In genomic region chr10:104274762-104275721, GRCh38 we compare ENCODE assay signal across 1 cellular context.
TF ChIP-seq lines count a peak whose summit lies in the region.

No MANE protein-coding gene starts in this region.

TF ChIP-seq in HepG2, 621 proteins besides CTCF, POLR2A, EP300 and RAD21 (continued from another document and continues in another):
- TF ChIP-seq, protein P1, sequence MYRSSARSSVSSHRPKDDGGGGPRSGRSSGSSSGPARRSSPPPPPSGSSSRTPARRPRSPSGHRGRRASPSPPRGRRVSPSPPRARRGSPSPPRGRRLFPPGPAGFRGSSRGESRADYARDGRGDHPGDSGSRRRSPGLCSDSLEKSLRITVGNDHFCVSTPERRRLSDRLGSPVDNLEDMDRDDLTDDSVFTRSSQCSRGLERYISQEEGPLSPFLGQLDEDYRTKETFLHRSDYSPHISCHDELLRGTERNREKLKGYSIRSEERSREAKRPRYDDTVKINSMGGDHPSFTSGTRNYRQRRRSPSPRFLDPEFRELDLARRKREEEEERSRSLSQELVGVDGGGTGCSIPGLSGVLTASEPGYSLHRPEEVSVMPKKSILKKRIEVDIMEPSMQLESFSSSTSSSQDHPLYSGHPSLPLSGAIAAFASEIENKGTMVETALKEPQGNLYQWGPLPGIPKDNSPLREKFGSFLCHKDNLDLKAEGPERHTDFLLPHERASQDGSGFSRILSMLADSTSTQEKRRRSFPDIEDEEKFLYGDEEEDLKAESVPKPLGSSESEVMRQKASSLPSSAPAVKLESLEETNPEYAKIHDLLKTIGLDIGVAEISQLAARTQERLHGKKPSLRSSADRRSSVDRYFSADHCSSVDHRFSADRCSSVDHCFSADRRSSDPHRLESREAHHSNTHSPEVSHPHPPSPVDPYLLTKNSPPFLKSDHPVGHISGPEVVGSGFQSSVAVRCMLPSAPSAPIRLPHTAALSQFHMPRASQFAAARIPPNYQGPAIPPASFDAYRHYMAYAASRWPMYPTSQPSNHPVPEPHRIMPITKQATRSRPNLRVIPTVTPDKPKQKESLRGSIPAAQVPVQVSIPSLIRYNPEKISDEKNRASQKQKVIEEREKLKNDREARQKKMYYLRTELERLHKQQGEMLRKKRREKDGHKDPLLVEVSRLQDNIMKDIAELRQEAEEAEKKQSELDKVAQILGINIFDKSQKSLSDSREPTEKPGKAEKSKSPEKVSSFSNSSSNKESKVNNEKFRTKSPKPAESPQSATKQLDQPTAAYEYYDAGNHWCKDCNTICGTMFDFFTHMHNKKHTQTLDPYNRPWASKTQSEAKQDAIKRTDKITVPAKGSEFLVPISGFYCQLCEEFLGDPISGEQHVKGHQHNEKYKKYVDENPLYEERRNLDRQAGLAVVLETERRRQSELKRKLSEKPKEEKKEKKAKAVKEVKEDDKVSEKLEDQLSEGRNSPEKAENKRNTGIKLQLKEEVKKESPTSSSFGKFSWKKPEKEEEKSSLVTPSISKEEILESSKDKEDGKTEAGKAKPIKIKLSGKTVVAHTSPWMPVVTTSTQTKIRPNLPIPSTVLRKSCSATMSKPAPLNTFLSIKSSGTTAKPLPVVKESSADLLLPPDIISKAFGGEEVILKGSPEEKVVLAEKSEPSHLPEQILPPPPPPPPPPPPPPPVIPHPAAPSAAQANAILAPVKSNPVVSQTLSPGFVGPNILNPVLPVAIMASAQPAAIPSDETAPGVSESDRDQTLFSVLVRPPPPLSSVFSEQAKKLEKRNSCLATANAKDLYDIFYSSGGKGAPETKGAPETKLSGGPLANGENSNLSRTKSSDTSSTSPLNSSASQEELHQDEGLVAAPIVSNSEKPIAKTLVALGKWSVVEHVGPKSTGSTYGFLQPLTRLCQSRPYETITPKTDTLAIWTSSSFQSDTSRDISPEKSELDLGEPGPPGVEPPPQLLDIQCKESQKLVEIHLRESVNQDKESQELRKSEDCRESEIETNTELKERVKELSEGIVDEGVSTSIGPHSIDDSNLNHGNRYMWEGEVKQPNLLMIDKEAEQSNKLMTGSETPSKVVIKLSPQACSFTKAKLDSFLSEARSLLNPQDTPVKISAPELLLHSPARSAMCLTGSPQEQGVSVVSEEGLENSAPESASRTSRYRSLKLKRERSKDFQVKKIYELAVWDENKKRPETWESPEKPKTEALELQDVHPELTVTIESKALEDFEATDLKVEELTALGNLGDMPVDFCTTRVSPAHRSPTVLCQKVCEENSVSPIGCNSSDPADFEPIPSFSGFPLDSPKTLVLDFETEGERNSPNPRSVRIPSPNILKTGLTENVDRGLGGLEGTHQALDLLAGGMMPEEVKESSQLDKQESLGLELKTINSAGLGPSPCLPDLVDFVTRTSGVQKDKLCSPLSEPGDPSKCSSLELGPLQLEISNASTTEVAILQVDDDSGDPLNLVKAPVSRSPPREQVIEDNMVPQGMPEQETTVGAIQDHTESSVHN (CRISPR knock-in tag; IDR thresholded peaks at IDR 0.05) = no peak
- no peak for TF ChIP-seq CCAR2 (optimal IDR thresholded peaks at IDR 0.05; ENCODE audit: low read depth, low read length)
- no peak; the same call in 1 of the 2 replicates for TF ChIP-seq HNF4A (CRISPR knock-in tag; IDR thresholded peaks at IDR 0.05)
- no peak for TF ChIP-seq TFE3 (CRISPR knock-in tag; IDR thresholded peaks at IDR 0.05)
- no peak for TF ChIP-seq NFATC3 (CRISPR knock-in tag; IDR thresholded peaks at IDR 0.05)
- TF ChIP-seq PBX3 (CRISPR knock-in tag; IDR thresholded peaks at IDR 0.05; ENCODE audit: borderline replicate concordance) = no peak
- no peak for TF ChIP-seq MAFF (IDR thresholded peaks at IDR 0.05; ENCODE audit: low read depth, low read length)
- TF ChIP-seq JUND (CRISPR knock-in tag; IDR thresholded peaks at IDR 0.05) = no peak
- no peak for TF ChIP-seq ZNF101 (CRISPR knock-in tag; IDR thresholded peaks at IDR 0.05; ENCODE audit: borderline replicate concordance, low read depth)
- TF ChIP-seq PHF5A (CRISPR knock-in tag; IDR thresholded peaks at IDR 0.05; ENCODE audit: low read depth, unreplicated experiment) = no peak
- TF ChIP-seq ZNF460 (CRISPR knock-in tag; IDR thresholded peaks at IDR 0.05; ENCODE audit: borderline replicate concordance) = no peak; the same call in 1 of the 2 replicates
- no peak for TF ChIP-seq SP5 (CRISPR knock-in tag; IDR thresholded peaks at IDR 0.05; ENCODE audit: borderline replicate concordance, low read depth)
- TF ChIP-seq ZNF326 (CRISPR knock-in tag; IDR thresholded peaks at IDR 0.05; ENCODE audit: borderline replicate concordance) = no peak
- TF ChIP-seq, protein P2, sequence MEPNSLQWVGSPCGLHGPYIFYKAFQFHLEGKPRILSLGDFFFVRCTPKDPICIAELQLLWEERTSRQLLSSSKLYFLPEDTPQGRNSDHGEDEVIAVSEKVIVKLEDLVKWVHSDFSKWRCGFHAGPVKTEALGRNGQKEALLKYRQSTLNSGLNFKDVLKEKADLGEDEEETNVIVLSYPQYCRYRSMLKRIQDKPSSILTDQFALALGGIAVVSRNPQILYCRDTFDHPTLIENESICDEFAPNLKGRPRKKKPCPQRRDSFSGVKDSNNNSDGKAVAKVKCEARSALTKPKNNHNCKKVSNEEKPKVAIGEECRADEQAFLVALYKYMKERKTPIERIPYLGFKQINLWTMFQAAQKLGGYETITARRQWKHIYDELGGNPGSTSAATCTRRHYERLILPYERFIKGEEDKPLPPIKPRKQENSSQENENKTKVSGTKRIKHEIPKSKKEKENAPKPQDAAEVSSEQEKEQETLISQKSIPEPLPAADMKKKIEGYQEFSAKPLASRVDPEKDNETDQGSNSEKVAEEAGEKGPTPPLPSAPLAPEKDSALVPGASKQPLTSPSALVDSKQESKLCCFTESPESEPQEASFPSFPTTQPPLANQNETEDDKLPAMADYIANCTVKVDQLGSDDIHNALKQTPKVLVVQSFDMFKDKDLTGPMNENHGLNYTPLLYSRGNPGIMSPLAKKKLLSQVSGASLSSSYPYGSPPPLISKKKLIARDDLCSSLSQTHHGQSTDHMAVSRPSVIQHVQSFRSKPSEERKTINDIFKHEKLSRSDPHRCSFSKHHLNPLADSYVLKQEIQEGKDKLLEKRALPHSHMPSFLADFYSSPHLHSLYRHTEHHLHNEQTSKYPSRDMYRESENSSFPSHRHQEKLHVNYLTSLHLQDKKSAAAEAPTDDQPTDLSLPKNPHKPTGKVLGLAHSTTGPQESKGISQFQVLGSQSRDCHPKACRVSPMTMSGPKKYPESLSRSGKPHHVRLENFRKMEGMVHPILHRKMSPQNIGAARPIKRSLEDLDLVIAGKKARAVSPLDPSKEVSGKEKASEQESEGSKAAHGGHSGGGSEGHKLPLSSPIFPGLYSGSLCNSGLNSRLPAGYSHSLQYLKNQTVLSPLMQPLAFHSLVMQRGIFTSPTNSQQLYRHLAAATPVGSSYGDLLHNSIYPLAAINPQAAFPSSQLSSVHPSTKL (CRISPR knock-in tag; IDR thresholded peaks at IDR 0.05) = no peak; the same call in 1 of the 2 replicates
- no peak for TF ChIP-seq SP1 (IDR thresholded peaks at IDR 0.05)
- no peak for TF ChIP-seq SP1 (CRISPR knock-in tag; IDR thresholded peaks at IDR 0.05)
- TF ChIP-seq MYNN (CRISPR knock-in tag; IDR thresholded peaks at IDR 0.05; ENCODE audit: low read depth) = no peak
- TF ChIP-seq GABPB1 (CRISPR knock-in tag; IDR thresholded peaks at IDR 0.05) = peak; percentile 58; the same call in 1 of the 2 replicates
- TF ChIP-seq, protein P3, sequence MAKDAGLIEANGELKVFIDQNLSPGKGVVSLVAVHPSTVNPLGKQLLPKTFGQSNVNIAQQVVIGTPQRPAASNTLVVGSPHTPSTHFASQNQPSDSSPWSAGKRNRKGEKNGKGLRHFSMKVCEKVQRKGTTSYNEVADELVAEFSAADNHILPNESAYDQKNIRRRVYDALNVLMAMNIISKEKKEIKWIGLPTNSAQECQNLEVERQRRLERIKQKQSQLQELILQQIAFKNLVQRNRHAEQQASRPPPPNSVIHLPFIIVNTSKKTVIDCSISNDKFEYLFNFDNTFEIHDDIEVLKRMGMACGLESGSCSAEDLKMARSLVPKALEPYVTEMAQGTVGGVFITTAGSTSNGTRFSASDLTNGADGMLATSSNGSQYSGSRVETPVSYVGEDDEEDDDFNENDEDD (CRISPR knock-in tag; IDR thresholded peaks at IDR 0.05; ENCODE audit: borderline replicate concordance) = no peak
- no peak for TF ChIP-seq BRD4 (CRISPR knock-in tag; IDR thresholded peaks at IDR 0.05)
- no peak for TF ChIP-seq CHD4 (IDR thresholded peaks at IDR 0.05; ENCODE audit: borderline replicate concordance, low read length)
- TF ChIP-seq GATA4 (IDR thresholded peaks at IDR 0.05; ENCODE audit: borderline replicate concordance, low read depth) = no peak
- TF ChIP-seq ZNF333 (CRISPR knock-in tag; IDR thresholded peaks at IDR 0.05; ENCODE audit: borderline replicate concordance) = peak; percentile 75; the same call in 1 of the 2 replicates
- TF ChIP-seq RBFOX2 (IDR thresholded peaks at IDR 0.05; ENCODE audit: low read depth, low read length) = no peak
- TF ChIP-seq PRPF4 (IDR thresholded peaks at IDR 0.05; ENCODE audit: low read depth, low read length, poor library complexity, severe bottlenecking) = no peak
- TF ChIP-seq ZKSCAN8 (CRISPR knock-in tag; IDR thresholded peaks at IDR 0.05; ENCODE audit: borderline replicate concordance) = no peak
- TF ChIP-seq TSC22D2 (CRISPR knock-in tag; IDR thresholded peaks at IDR 0.05; ENCODE audit: borderline replicate concordance) = no peak
- no peak for TF ChIP-seq ZNF720 (CRISPR knock-in tag; IDR thresholded peaks at IDR 0.05)
- TF ChIP-seq ZBTB21 (CRISPR knock-in tag; IDR thresholded peaks at IDR 0.05) = no peak
- TF ChIP-seq, protein P4, sequence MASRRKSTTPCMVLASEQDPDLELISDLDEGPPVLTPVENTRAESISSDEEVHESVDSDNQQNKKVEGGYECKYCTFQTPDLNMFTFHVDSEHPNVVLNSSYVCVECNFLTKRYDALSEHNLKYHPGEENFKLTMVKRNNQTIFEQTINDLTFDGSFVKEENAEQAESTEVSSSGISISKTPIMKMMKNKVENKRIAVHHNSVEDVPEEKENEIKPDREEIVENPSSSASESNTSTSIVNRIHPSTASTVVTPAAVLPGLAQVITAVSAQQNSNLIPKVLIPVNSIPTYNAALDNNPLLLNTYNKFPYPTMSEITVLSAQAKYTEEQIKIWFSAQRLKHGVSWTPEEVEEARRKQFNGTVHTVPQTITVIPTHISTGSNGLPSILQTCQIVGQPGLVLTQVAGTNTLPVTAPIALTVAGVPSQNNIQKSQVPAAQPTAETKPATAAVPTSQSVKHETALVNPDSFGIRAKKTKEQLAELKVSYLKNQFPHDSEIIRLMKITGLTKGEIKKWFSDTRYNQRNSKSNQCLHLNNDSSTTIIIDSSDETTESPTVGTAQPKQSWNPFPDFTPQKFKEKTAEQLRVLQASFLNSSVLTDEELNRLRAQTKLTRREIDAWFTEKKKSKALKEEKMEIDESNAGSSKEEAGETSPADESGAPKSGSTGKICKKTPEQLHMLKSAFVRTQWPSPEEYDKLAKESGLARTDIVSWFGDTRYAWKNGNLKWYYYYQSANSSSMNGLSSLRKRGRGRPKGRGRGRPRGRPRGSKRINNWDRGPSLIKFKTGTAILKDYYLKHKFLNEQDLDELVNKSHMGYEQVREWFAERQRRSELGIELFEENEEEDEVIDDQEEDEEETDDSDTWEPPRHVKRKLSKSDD (CRISPR knock-in tag; IDR thresholded peaks at IDR 0.05; ENCODE audit: low read depth) = no peak
- TF ChIP-seq ZNF777 (CRISPR knock-in tag; IDR thresholded peaks at IDR 0.05) = no peak
- peak; percentile 37; the same call in 1 of the 2 replicates for TF ChIP-seq ARID4A (CRISPR knock-in tag; IDR thresholded peaks at IDR 0.05; ENCODE audit: borderline replicate concordance)
